11 cellular contexts compared by ENCODE assay signal in genomic region chr7:55526770-55527169, GRCh38. TPM values are rescaled to one million over a fixed set of nuclear protein-coding genes. Genes with fewer than 3 reads are reported as not detected.
A peak's percentile ranks its signal among the peaks of the same experiment; 100 is the strongest.
DNase-seq lines count a peak whose midpoint lies in the region; ATAC-seq and TF ChIP-seq lines count a peak whose summit lies in the region.
"Had no signal": no experiment of that assay in that cellular context is flagged by ENCODE, and none has a peak within 500 bp of the region (broad histone marks: within the 10 kb centered on the region; RNA-seq: fewer than 3 reads in every experiment).

No MANE protein-coding gene starts in this region.

- peak overlapping the region; percentile 97 for H3K27ac ChIP-seq in OCI-LY3 (ENCODE audit: low read length)
- H3K27ac ChIP-seq: HL-60 had no signal

- no peaks in the 10 kb centered on the region for H3K27me3 Mint-ChIP-seq in naive B cell

- H3K4me3 ChIP-seq in OCI-LY3 (ENCODE audit: low read length): peak overlapping the region; percentile 46
- H3K4me3 ChIP-seq: adrenal gland had no signal

- DNase-seq in naive B cell (peak; percentile 62), SW480 (ENCODE audit: low spot score) (no peak)
- DNase-seq in NK-92 treated with Interleukin-12 subunit alpha and Interleukin-12 subunit beta, amount 100 ng/mL, for 24 hours (lab: John Stamatoyannopoulos, UW): no peak
- DNase-seq in effector CD8-positive, alpha-beta T cell (lab: John Stamatoyannopoulos, UW): no peak
- DNase-seq in stimulated activated naive CD8-positive, alpha-beta T cell treated with anti-CD3 and anti-CD28 coated beads, Interleukin-15, Interleukin-2, amounts not matched to agents 100 U/mL and 50 U/mL, for 24 hours: no peak

- H3K4me3 Mint-ChIP-seq in naive B cell: peak overlapping the region; percentile 50 to 89 (median 56)
- H3K4me3 Mint-ChIP-seq: nephron had no signal

- no peak for TF ChIP-seq CTCF in OCI-LY3 (IDR thresholded peaks at IDR 0.05; ENCODE audit: low read depth, low read length)

- H3K9me3 Mint-ChIP-seq in naive B cell: no peaks in the 10 kb centered on the region
- H3K9me3 Mint-ChIP-seq: nephron had no signal

- no peaks in the 10 kb centered on the region for H3K27me3 ChIP-seq in OCI-LY3 (ENCODE audit: low read depth, low read length)
- H3K27me3 ChIP-seq: adrenal gland had no signal

- H3K36me3 Mint-ChIP-seq in naive B cell: no peaks in the 10 kb centered on the region

- peaks cover 42 to 77% (median 45%) of the 10 kb centered on the region in 3 donors for H3K4me1 Mint-ChIP-seq in naive B cell

- peaks cover 92% of the 10 kb centered on the region for H3K4me1 ChIP-seq in OCI-LY3 (ENCODE audit: low read length)

- peaks cover 99% of the 10 kb centered on the region for H3K79me2 ChIP-seq in OCI-LY3 (ENCODE audit: low read length)

- peaks cover 31% of the 10 kb centered on the region for H3K36me3 ChIP-seq in OCI-LY3 (replicated peaks; ENCODE audit: low read depth, low read length)
- H3K36me3 ChIP-seq: adrenal gland had no signal

- peak overlapping the region; percentile 69 for H3K4me2 ChIP-seq in OCI-LY3 (ENCODE audit: low read length)

- H2AFZ ChIP-seq in OCI-LY3 (ENCODE audit: low read depth, low read length): no peak overlapping the region

- no peaks in the 10 kb centered on the region for H4K20me1 ChIP-seq in OCI-LY3 (ENCODE audit: insufficient read depth, low read length)

- H3K27ac Mint-ChIP-seq in naive B cell: peak overlapping the region in 4 of 6 donors; percentile 71 to 93 (median 84)
- H3K27ac Mint-ChIP-seq: nephron had no signal

- peak overlapping the region; percentile 84 for H3K9ac ChIP-seq in OCI-LY3 (ENCODE audit: low read length)

- ATAC-seq in GM19395 (IDR thresholded peaks at IDR 0.05; ENCODE audit: unreplicated experiment) (peak; percentile 68), HG03108 (IDR thresholded peaks at IDR 0.05; ENCODE audit: unreplicated experiment) (peak; percentile 43), naive B cell (ENCODE audit: low read depth in 2 of 2) (peak; percentile 99 to 100)
- no peak for ATAC-seq in stimulated activated naive CD8-positive, alpha-beta T cell treated with anti-CD3 and anti-CD28 coated beads, Interleukin-15, Interleukin-2, amounts not matched to agents 100 U/mL and 50 U/mL, for 24 hours

- H3K9me3 ChIP-seq in OCI-LY3 (ENCODE audit: insufficient read depth, low read length): no peaks in the 10 kb centered on the region
- H3K9me3 ChIP-seq: adrenal gland had no signal

RNA-seq across cellular contexts. Expression of gene VOPP1, which starts 45.5 kb away (rescaled TPM):
- polyA plus RNA-seq in naive B cell (ENCODE audit: low read depth in 6 of 6): 10 to 100 TPM; 27.5 to 78.6 (median 34.2) TPM
